20 cellular contexts compared by ENCODE assay signal in the genomic region with DNA sequence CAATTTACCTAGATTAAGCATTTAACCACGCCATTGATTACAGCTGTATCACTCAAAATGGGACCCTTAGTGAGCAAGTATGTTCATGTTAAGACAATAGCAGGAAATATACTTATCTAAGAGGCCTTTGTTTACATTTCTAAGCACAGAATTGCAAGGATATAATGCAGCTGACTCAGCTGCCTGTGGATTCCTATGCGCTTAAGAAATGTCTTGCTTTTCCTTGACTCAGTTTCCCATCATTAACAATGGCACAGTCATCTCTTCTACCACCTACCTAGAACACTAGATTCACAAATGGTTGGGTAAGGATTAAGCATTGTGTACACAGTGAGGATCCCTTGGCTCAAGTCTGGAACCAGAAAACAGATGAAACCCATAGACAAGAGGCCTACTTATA.
A peak's percentile ranks its signal among the peaks of the same experiment; 100 is the strongest.
DNase-seq lines count a peak whose midpoint lies in the region; ATAC-seq and TF ChIP-seq lines count a peak whose summit lies in the region.
"Had no signal": no experiment of that assay in that cellular context is flagged by ENCODE, and none has a peak within 500 bp of the region (broad histone marks: within the 10 kb centered on the region; RNA-seq: fewer than 3 reads in every experiment).

No MANE protein-coding gene starts in this region.

- no peaks in the 10 kb centered on the region for H3K9me3 ChIP-seq in adipocyte (ENCODE audit: control insufficient read depth, low read length)
- H3K9me3 ChIP-seq: spleen, tibial nerve had no signal

- no peak for TF ChIP-seq CTCF in epithelial cell of esophagus (IDR thresholded peaks at IDR 0.05; ENCODE audit: insufficient read depth, low read depth, low read length, missing control alignments)

- H3K4me3 ChIP-seq in adipocyte (ENCODE audit: low read length): no peak overlapping the region
- no peak overlapping the region for H3K4me3 ChIP-seq in epithelial cell of esophagus (ENCODE audit: low read length)
- H3K4me3 ChIP-seq in H7 (ENCODE audit: insufficient read depth, low read depth, low read length): no peak overlapping the region
- H3K4me3 ChIP-seq: neural progenitor cell, spleen, tibial nerve had no signal

- no peaks in the 10 kb centered on the region for H3K36me3 ChIP-seq in adipocyte (ENCODE audit: control insufficient read depth, insufficient read depth, low read length, severe bottlenecking)
- no peaks in the 10 kb centered on the region for H3K36me3 ChIP-seq in H7 (replicated peaks; ENCODE audit: control insufficient read depth, insufficient read depth, low read length)
- H3K36me3 ChIP-seq: neural progenitor cell, spleen, tibial nerve had no signal

- H3K9ac ChIP-seq in adipocyte (ENCODE audit: low read length): no peak overlapping the region
- H3K9ac ChIP-seq: neural progenitor cell had no signal

- ATAC-seq in HG03196 (IDR thresholded peaks at IDR 0.05; ENCODE audit: unreplicated experiment) (no peak), GM18868 (IDR thresholded peaks at IDR 0.05; ENCODE audit: unreplicated experiment) (no peak)
- ATAC-seq: stimulated activated naive CD8-positive, alpha-beta T cell treated with anti-CD3 and anti-CD28 coated beads, Interleukin-15, amount 100 ng/mL, for 72 hours; T-cell had no signal

- DNase-seq in HT1080 (ENCODE audit: low read depth): peak; percentile 29
- peak; percentile 49 for DNase-seq in adipocyte (ENCODE audit: low read depth)
- peak; percentile 89 for DNase-seq in epithelial cell of esophagus (ENCODE audit: low read depth)
- peak; percentile 71 for DNase-seq in pulmonary artery endothelial cell (ENCODE audit: low read depth, low spot score)
- no peak for DNase-seq in H7
- DNase-seq: activated CD8-positive, alpha-beta memory T cell treated with anti-CD3 and anti-CD28 coated beads, Interleukin-2, amount 50 U/mL, for 4 hours; activated effector memory CD4-positive, alpha-beta T cell treated with anti-CD3 and anti-CD28 coated beads, Interleukin-2, amount 50 U/mL, for 16 hours; CD8-positive, alpha-beta memory T cell; DMS79; NCI-H1436; NCI-H526 treated with DMSO at 0.1 percent for 48 hours; Right ventricle myocardium superior; spleen; stimulated activated CD4-positive, alpha-beta T cell treated with anti-CD3 and anti-CD28 coated beads, Interleukin-4, amount 100 ng/mL, for 24 hours; stimulated activated naive CD8-positive, alpha-beta T cell treated with anti-CD3 and anti-CD28 coated beads, Interleukin-15, amount 100 ng/mL, for 72 hours; T-cell had no signal

- H3K27me3 ChIP-seq in adipocyte (replicated peaks; ENCODE audit: control insufficient read depth, insufficient read depth, low read length) (no peaks in the 10 kb centered on the region), H7 (ENCODE audit: control insufficient read depth, insufficient read depth, low read length) (no peaks in the 10 kb centered on the region)
- H3K27me3 ChIP-seq: neural progenitor cell, spleen, tibial nerve had no signal

- H3K4me1 ChIP-seq in adipocyte (ENCODE audit: control insufficient read depth, insufficient read depth, low read length): peaks cover 39% of the 10 kb centered on the region
